3 cellular contexts compared by ENCODE assay signal in the genomic region with DNA sequence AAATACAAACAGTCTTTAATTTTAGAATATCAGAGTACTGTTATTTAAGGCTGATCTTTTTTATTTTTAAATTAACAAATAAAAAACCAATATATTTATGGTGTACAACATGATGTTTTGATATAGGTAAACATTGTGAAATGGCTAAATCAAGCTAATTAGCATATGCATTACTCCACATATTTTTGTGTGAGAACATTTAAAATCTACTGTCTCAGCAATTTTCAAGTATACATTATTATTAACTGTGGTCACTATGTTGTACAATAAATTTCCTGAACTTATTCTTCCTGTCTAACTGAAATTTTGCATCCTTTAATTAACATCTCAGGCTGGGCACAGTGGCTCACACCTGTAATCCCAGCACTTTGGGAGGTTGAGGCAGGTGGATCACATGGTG.
TF ChIP-seq lines count a peak whose summit lies in the region.

No MANE protein-coding gene starts in this region.

TF ChIP-seq in A549, 52 proteins besides CTCF, POLR2A, EP300 and RAD21:
- TF ChIP-seq MAFK (IDR thresholded peaks at IDR 0.05; ENCODE audit: partially characterized antibody): peak; percentile 53

TF ChIP-seq in K562, 482 proteins besides CTCF, POLR2A, EP300 and RAD21:
- peak; percentile 30; the same call in 1 of the 2 replicates for TF ChIP-seq C11orf30 (IDR thresholded peaks at IDR 0.05; ENCODE audit: low read depth)
- TF ChIP-seq MAFG (tag; conservative IDR thresholded peaks at IDR 0.05): peak; percentile 48
- peak; percentile 73 for TF ChIP-seq ZNF316 (IDR thresholded peaks at IDR 0.05)
TF ChIP-seq in K562: peak in this region for 3; not testable (repeated sequence) for 479.

TF ChIP-seq in HepG2, 621 proteins besides CTCF, POLR2A, EP300 and RAD21:
- TF ChIP-seq MAFF (IDR thresholded peaks at IDR 0.05; ENCODE audit: low read depth, low read length) (peak; percentile 66), MAFK (conservative IDR thresholded peaks at IDR 0.05 in 1 of 2, IDR thresholded peaks at IDR 0.05 in 1 of 2; ENCODE audit: low read length in 2 of 2) (peak; percentile 13 to 63; a peak in 3 of 4 replicates)
TF ChIP-seq in HepG2: peak in this region for 2; not testable (repeated sequence) for 619.
